Comparison of ENCODE assay signal across 29 cellular contexts in the genomic region with DNA sequence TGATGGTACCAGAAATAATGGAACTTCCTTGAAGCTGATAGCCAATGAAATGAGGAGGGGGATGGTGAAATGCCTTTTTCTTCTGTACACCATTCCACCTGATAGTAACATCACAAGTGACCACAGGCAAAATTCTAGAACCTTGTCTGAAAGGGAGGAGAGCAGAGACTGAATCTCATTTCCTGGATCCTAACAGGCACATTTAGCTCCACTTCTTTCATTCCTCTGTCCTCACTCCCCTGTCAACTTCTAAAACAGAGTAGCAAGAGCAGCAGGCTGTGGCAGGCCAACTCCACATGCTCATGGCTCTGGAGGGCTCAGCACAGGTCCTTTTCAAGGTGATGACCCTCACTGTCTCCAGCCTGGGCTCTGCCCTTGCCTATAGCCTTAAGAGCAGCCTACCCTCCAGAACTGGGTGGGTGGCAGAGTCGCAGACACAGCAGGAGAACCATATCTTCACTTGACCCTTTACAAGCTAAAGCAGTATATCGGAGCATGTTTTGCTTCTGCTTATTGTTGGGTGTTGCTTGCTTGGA. TPM values are rescaled to one million over a fixed set of nuclear protein-coding genes. Genes with fewer than 3 reads are reported as not detected.
"Had no signal": no experiment of that assay in that cellular context is flagged by ENCODE, and none has a peak within 500 bp of the region (broad histone marks: within the 10 kb centered on the region; RNA-seq: fewer than 3 reads in every experiment).

A gene (minus strand): TSS at position 51 of the 536 bp plus-strand sequence. CDS start 25,685 bp downstream, outside the sequence.

- H3K36me3 ChIP-seq: Peyer's patch, SJSA1 had no signal

- H3K4me3 ChIP-seq: Peyer's patch, SJSA1 had no signal

- H3K4me1 Mint-ChIP-seq: activated naive CD4-positive, alpha-beta T cell treated with anti-CD3 and anti-CD28 coated beads, Interleukin-2, amount 10 ng/mL, durations not matched to agents 7 days and 5 days; activated naive CD8-positive, alpha-beta T cell treated with anti-CD3 and anti-CD28 coated beads for 36 hours had no signal

- H3K36me3 Mint-ChIP-seq: activated naive CD4-positive, alpha-beta T cell treated with anti-CD3 and anti-CD28 coated beads, Interleukin-2, amount 10 ng/mL, durations not matched to agents 7 days and 5 days; activated naive CD8-positive, alpha-beta T cell treated with anti-CD3 and anti-CD28 coated beads for 36 hours had no signal

- H3K4me3 Mint-ChIP-seq: activated CD8-positive, alpha-beta T cell treated with anti-CD3 and anti-CD28 coated beads for 36 hours; activated naive CD4-positive, alpha-beta T cell treated with anti-CD3 and anti-CD28 coated beads, Interleukin-2, amount 10 ng/mL, durations not matched to agents 7 days and 5 days; activated naive CD8-positive, alpha-beta T cell treated with anti-CD3 and anti-CD28 coated beads for 36 hours; T-helper 1 cell treated with Interleukin-12 subunit alpha and Interleukin-12 subunit beta and Interleukin-4 antibody, amounts not matched to agents 30 μg/mL and 1 μg/mL, for 36 hours had no signal

- H3K9me3 Mint-ChIP-seq: activated CD8-positive, alpha-beta T cell treated with anti-CD3 and anti-CD28 coated beads for 36 hours; activated naive CD4-positive, alpha-beta T cell treated with anti-CD3 and anti-CD28 coated beads, Interleukin-2, amount 10 ng/mL, durations not matched to agents 7 days and 5 days; activated naive CD8-positive, alpha-beta T cell treated with anti-CD3 and anti-CD28 coated beads for 36 hours; activated T-helper 2 cell treated with anti-CD3 and anti-CD28 coated beads, Interferon-gamma antibody, Interleukin-2, Interleukin-4, amounts not matched to agents 10 μg/mL and 5 μg/mL and 100 μg/mL, durations not matched to agents 14 hours and 24 hours and 36 hours; T-helper 1 cell treated with Interleukin-12 subunit alpha and Interleukin-12 subunit beta and Interleukin-4 antibody, amounts not matched to agents 30 μg/mL and 1 μg/mL, for 36 hours had no signal

- ATAC-seq: activated CD4-positive, CD25-positive, alpha-beta regulatory T cell treated with anti-CD3 and anti-CD28 coated beads, Interleukin-2, amount 50 U/mL, for 24 hours; activated CD8-positive, alpha-beta T cell treated with anti-CD3 and anti-CD28 coated beads for 36 hours had no signal

- H3K27ac ChIP-seq: Peyer's patch, RWPE1, SJSA1 had no signal

- H3K27me3 Mint-ChIP-seq: activated CD8-positive, alpha-beta T cell treated with anti-CD3 and anti-CD28 coated beads for 36 hours; activated naive CD4-positive, alpha-beta T cell treated with anti-CD3 and anti-CD28 coated beads, Interleukin-2, amount 10 ng/mL, durations not matched to agents 7 days and 5 days; activated naive CD8-positive, alpha-beta T cell treated with anti-CD3 and anti-CD28 coated beads for 36 hours had no signal

- H3K4me1 ChIP-seq: Peyer's patch, SJSA1 had no signal

- H3K27me3 ChIP-seq: Peyer's patch, SJSA1 had no signal

- H3K9me3 ChIP-seq: Peyer's patch, SJSA1 had no signal

- H3K27ac Mint-ChIP-seq: activated CD8-positive, alpha-beta T cell treated with anti-CD3 and anti-CD28 coated beads for 36 hours; activated naive CD4-positive, alpha-beta T cell treated with anti-CD3 and anti-CD28 coated beads, Interleukin-2, amount 10 ng/mL, durations not matched to agents 7 days and 5 days; activated naive CD8-positive, alpha-beta T cell treated with anti-CD3 and anti-CD28 coated beads for 36 hours; activated T-helper 2 cell treated with anti-CD3 and anti-CD28 coated beads, Interferon-gamma antibody, Interleukin-2, Interleukin-4, amounts not matched to agents 10 μg/mL and 5 μg/mL and 100 μg/mL, durations not matched to agents 14 hours and 24 hours and 36 hours; T-helper 1 cell treated with Interleukin-12 subunit alpha and Interleukin-12 subunit beta and Interleukin-4 antibody, amounts not matched to agents 30 μg/mL and 1 μg/mL, for 36 hours had no signal

- DNase-seq: activated CD4-positive, alpha-beta T cell treated with anti-CD3 and anti-CD28 coated beads for 4 hours; activated CD8-positive, alpha-beta T cell treated with anti-CD3 and anti-CD28 coated beads for 36 hours; activated gamma-delta T cell treated with Interleukin-2 at 50 U/mL for 16 hours; activated naive CD4-positive, alpha-beta T cell treated with anti-CD3 and anti-CD28 coated beads, Interleukin-2, amount 10 ng/mL, durations not matched to agents 7 days and 5 days; activated naive CD8-positive, alpha-beta T cell treated with anti-CD3 and anti-CD28 coated beads for 36 hours; activated T-cell treated with anti-CD3 and anti-CD28 coated beads for 4 hours; activated T-cell treated with anti-CD3 and anti-CD28 coated beads, Interleukin-2, amount 50 U/mL, for 48 hours; anterior cingulate cortex; KG1; NCI-H1092 treated with DMSO at 0.1 percent for 48 hours; NCI-H1417 treated with DMSO at 0.1 percent for 48 hours; NCI-H1694; NCI-H2029; NCI-H2107; NCI-H2171 treated with DMSO at 0.1 percent for 48 hours; NCI-H345; NCI-H510A; NCI-H69; SHP77 had no signal

RNA-seq across cellular contexts. Expression of the gene that starts here (rescaled TPM):
- total RNA-seq: activated CD8-positive, alpha-beta T cell treated with anti-CD3 and anti-CD28 coated beads for 36 hours; activated naive CD8-positive, alpha-beta T cell treated with anti-CD3 and anti-CD28 coated beads for 36 hours; activated T-helper 2 cell treated with anti-CD3 and anti-CD28 coated beads, Interferon-gamma antibody, Interleukin-2, Interleukin-4, amounts not matched to agents 10 μg/mL and 5 μg/mL and 100 μg/mL, durations not matched to agents 14 hours and 24 hours and 36 hours; cardiac septum; LHCN-M2; M059J; SJSA1 had no signal
- polyA plus RNA-seq: adipose tissue had no signal
